Comparison of ENCODE assay signal across 21 cellular contexts in the genomic region with DNA sequence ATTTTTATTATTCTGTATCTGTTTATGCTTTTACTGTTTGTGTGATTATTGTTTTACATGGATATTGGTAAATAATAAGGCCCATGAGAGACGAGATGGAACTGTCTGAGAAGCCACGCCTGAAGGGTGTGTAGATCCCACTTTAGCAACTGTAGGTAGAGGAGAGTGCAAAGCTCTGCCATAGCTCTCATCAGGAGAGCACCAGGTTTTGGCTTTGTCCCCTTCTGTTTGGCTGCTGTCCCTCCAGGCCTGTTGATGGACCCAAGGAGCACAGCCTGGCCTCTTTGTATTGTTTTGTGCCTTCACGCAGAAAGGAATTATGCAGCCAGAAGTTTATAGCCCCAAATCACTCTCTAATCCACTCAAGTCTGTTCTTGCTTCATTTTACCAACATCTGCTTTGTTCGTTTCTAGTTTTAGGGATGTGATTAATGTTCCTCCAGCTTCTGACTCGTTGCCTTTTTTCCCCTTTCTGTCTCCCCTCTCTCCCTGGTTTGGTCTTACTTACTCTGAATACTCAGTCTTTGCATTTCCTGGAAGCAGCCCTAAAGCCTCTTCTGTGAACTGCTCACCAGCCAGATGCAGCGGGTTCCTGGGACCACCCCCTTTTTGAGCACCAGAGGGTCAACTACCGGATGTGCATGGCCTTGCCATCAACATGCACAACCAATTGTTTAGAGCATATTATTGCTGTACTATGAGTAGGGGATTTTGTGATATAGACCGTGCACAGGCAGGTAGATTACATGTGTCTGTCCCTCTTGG.
"Had no signal": no experiment of that assay in that cellular context is flagged by ENCODE, and none has a peak within 500 bp of the region (broad histone marks: within the 10 kb centered on the region; RNA-seq: fewer than 3 reads in every experiment).

No MANE protein-coding gene starts in this region.

- H3K9me3 Mint-ChIP-seq: naive thymus-derived CD8-positive, alpha-beta T cell had no signal

- H3K9me3 ChIP-seq: left lung, pancreas, psoas muscle, right atrium auricular region, thyroid gland, upper lobe of right lung had no signal

- DNase-seq: activated CD4-positive, alpha-beta T cell treated with anti-CD3 and anti-CD28 coated beads for 48 hours; activated effector memory CD4-positive, alpha-beta T cell treated with Interleukin-2 at 50 U/mL for 16 hours; activated naive CD4-positive, alpha-beta T cell treated with anti-CD3 and anti-CD28 coated beads, Interleukin-2, amount 50 U/mL, for 16 hours; activated T-cell treated with anti-CD3 and anti-CD28 coated beads, Interleukin-2, amount 50 U/mL, for 72 hours; aorta; effector memory CD4-positive, alpha-beta T cell; foreskin melanocyte; hippocampal formation; kidney glomerular epithelial cell; left lung; naive thymus-derived CD8-positive, alpha-beta T cell; pancreas; psoas muscle; stimulated activated CD4-positive, alpha-beta T cell treated with anti-CD3 and anti-CD28 coated beads, Interleukin-4, amount 100 ng/mL, for 24 hours; stimulated activated naive CD4-positive, alpha-beta T cell treated with Interleukin-2 at 50 U/mL for 16 hours; SW 1271; T-helper 2 cell; thyroid gland; upper lobe of right lung had no signal

- H3K4me3 Mint-ChIP-seq: activated T-cell treated with anti-CD3 and anti-CD28 coated beads, Interleukin-2, amount 50 U/mL, for 72 hours; brain; naive thymus-derived CD8-positive, alpha-beta T cell had no signal

- ATAC-seq: left lung; naive thymus-derived CD8-positive, alpha-beta T cell; pancreas; psoas muscle had no signal

- H3K27me3 Mint-ChIP-seq: brain had no signal

- H3K36me3 Mint-ChIP-seq: brain; naive thymus-derived CD8-positive, alpha-beta T cell had no signal

- H3K4me1 Mint-ChIP-seq: naive thymus-derived CD8-positive, alpha-beta T cell had no signal

- H3K36me3 ChIP-seq: left lung, pancreas, right atrium auricular region, thyroid gland, upper lobe of right lung had no signal

- H3K27ac ChIP-seq: left lung, pancreas, psoas muscle, right atrium auricular region, thyroid gland, upper lobe of right lung had no signal

- H3K27ac Mint-ChIP-seq: activated T-cell treated with anti-CD3 and anti-CD28 coated beads, Interleukin-2, amount 50 U/mL, for 72 hours; brain; naive thymus-derived CD8-positive, alpha-beta T cell had no signal
